Comparison of ENCODE assay signal across 1 cellular context in the genomic region with DNA sequence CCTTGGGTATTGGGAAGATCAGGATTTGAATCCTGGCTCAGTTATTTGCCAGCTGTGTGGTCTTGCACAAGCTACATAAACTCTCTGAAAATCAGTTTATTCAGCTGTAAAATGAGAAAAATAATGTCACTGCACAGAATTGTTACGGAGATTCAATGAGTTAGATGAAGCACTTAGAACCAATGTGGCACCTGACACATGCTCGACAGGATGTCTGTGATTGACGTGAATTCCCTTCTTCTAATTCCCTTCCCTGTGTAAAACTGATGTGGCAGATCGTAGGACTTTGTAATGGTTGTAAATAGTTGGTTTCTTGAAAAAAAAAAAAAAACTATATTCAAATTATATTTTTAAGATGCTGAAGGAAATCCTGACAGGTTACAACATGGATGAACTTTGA.
TF ChIP-seq lines count a peak whose summit lies in the region.

No MANE protein-coding gene starts in this region.

TF ChIP-seq in HepG2, 621 proteins besides CTCF, POLR2A, EP300 and RAD21:
- TF ChIP-seq, protein P1, sequence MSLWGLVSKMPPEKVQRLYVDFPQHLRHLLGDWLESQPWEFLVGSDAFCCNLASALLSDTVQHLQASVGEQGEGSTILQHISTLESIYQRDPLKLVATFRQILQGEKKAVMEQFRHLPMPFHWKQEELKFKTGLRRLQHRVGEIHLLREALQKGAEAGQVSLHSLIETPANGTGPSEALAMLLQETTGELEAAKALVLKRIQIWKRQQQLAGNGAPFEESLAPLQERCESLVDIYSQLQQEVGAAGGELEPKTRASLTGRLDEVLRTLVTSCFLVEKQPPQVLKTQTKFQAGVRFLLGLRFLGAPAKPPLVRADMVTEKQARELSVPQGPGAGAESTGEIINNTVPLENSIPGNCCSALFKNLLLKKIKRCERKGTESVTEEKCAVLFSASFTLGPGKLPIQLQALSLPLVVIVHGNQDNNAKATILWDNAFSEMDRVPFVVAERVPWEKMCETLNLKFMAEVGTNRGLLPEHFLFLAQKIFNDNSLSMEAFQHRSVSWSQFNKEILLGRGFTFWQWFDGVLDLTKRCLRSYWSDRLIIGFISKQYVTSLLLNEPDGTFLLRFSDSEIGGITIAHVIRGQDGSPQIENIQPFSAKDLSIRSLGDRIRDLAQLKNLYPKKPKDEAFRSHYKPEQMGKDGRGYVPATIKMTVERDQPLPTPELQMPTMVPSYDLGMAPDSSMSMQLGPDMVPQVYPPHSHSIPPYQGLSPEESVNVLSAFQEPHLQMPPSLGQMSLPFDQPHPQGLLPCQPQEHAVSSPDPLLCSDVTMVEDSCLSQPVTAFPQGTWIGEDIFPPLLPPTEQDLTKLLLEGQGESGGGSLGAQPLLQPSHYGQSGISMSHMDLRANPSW (CRISPR knock-in tag; IDR thresholded peaks at IDR 0.05; ENCODE audit: borderline replicate concordance): no peak
- TF ChIP-seq BATF2 (CRISPR knock-in tag; IDR thresholded peaks at IDR 0.05) (no peak), ARID2 (CRISPR knock-in tag; IDR thresholded peaks at IDR 0.05; ENCODE audit: borderline replicate concordance) (no peak), ATAD3A (CRISPR knock-in tag; IDR thresholded peaks at IDR 0.05) (no peak), SRF (IDR thresholded peaks at IDR 0.05; ENCODE audit: low read depth, low read length) (no peak)
